Comparison of ENCODE assay signal across 23 cellular contexts in genomic region chr1:187755536-187755935, GRCh38.
"Had no signal": no experiment of that assay in that cellular context is flagged by ENCODE, and none has a peak within 500 bp of the region (broad histone marks: within the 10 kb centered on the region; RNA-seq: fewer than 3 reads in every experiment).

No MANE protein-coding gene starts in this region.

- H3K4me3 ChIP-seq: coronary artery, dorsolateral prefrontal cortex, esophagus muscularis mucosa, gastroesophageal sphincter, heart left ventricle, left lung, lower lobe of right lung, mucosa of descending colon had no signal

- H3K9me3 ChIP-seq: esophagus muscularis mucosa, gastroesophageal sphincter, lower lobe of right lung, mucosa of descending colon had no signal

- ATAC-seq: foreskin keratinocyte, gastroesophageal sphincter, heart left ventricle, left colon, left lung, left ventricle myocardium superior, lower lobe of right lung, mucosa of descending colon had no signal

- H3K4me1 ChIP-seq: esophagus muscularis mucosa, foreskin keratinocyte, gastroesophageal sphincter, heart left ventricle, left lung, lower lobe of right lung had no signal

- H3K36me3 ChIP-seq: esophagus muscularis mucosa, gastroesophageal sphincter, heart left ventricle, left lung, lower lobe of right lung had no signal

- FAIRE-seq: colon, endothelial cell of umbilical vein, frontal cortex, kidney had no signal

- DNase-seq: dermis blood vessel endothelial cell; dorsolateral prefrontal cortex; effector CD4-positive, alpha-beta T cell; effector memory CD4-positive, alpha-beta T cell; foreskin keratinocyte; heart left ventricle; hippocampal formation; islet precursor cell; kidney; kidney glomerular epithelial cell; left colon; left lung; left ventricle myocardium superior; lower lobe of right lung; mesenchymal stem cell; mucosa of descending colon; naive B cell had no signal

- H3K27ac ChIP-seq: coronary artery, dorsolateral prefrontal cortex, esophagus muscularis mucosa, foreskin keratinocyte, gastroesophageal sphincter, heart left ventricle, left lung, lower lobe of right lung had no signal

- H3K27me3 ChIP-seq: dorsolateral prefrontal cortex, esophagus muscularis mucosa, foreskin keratinocyte, gastroesophageal sphincter, heart left ventricle, left lung had no signal
